Comparison of ENCODE assay signal across 20 cellular contexts in genomic region chr15:83304861-83305661, GRCh38. TPM values are rescaled to one million over a fixed set of nuclear protein-coding genes. Genes with fewer than 3 reads are reported as not detected.
DNase-seq lines count a peak whose midpoint lies in the region; ATAC-seq and TF ChIP-seq lines count a peak whose summit lies in the region.
"Had no signal": no experiment of that assay in that cellular context is flagged by ENCODE, and none has a peak within 500 bp of the region (broad histone marks: within the 10 kb centered on the region; RNA-seq: fewer than 3 reads in every experiment).

No MANE protein-coding gene starts in this region.

- DNase-seq in ELR (ENCODE audit: low read depth) (peak; percentile 50), RWPE2 (ENCODE audit: low spot score) (peak; percentile 90), fibroblast of lung (ENCODE audit: low read depth in 2 of 2) (peak in 1 of 2 donors; percentile 51), omental fat pad (ENCODE audit: low spot score) (no peak), NAMALWA (ENCODE audit: low spot score) (no peak), Karpas-422 (no peak), DMS 273 treated with DMSO at 0.1 percent for 48 hours (lab: John Stamatoyannopoulos, UW) (no peak), midbrain (lab: John Stamatoyannopoulos, UW) (no peak)
- DNase-seq: ACHN; activated CD4-positive, CD25-positive, alpha-beta regulatory T cell treated with anti-CD3 and anti-CD28 coated beads, Interleukin-2, amount 50 U/mL, for 72 hours; activated gamma-delta T cell; CD8-positive, alpha-beta memory T cell; heart left ventricle; NCI-H1436; NCI-H2227 treated with DMSO at 0.1 percent for 48 hours; posterior cingulate gyrus; stimulated activated CD4-positive, alpha-beta T cell treated with anti-CD3 and anti-CD28 coated beads, Interleukin-12 subunit alpha, Interleukin-12 subunit beta, amount 100 ng/mL, for 4 hours; uterus had no signal

- no peaks in the 10 kb centered on the region for H3K9me3 ChIP-seq in RWPE2 (ENCODE audit: severe bottlenecking)
- no peaks in the 10 kb centered on the region for H3K9me3 ChIP-seq in fibroblast of lung (ENCODE audit: control insufficient read depth, insufficient read depth, low read depth, low read length)
- no peaks in the 10 kb centered on the region for H3K9me3 ChIP-seq in Karpas-422 (ENCODE audit: low read length)
- H3K9me3 ChIP-seq: SJCRH30, uterus had no signal

- H3K9me2 ChIP-seq in Karpas-422 (replicated peaks; ENCODE audit: insufficient read depth, low read length) = no peaks in the 10 kb centered on the region

- H3K79me2 ChIP-seq in fibroblast of lung (ENCODE audit: control insufficient read depth, insufficient read depth, low read length) (no peaks in the 10 kb centered on the region), Karpas-422 (ENCODE audit: low read length) (no peaks in the 10 kb centered on the region)

- no peak overlapping the region for H3K9ac ChIP-seq in fibroblast of lung (ENCODE audit: insufficient read depth, low read length)
- H3K9ac ChIP-seq in Karpas-422 (ENCODE audit: low read length) = no peak overlapping the region

- H2AFZ ChIP-seq in fibroblast of lung (ENCODE audit: low read length) (peak overlapping the region; percentile 40), Karpas-422 (ENCODE audit: low read length) (no peak overlapping the region)

- TF ChIP-seq CTCF in RWPE2 (IDR thresholded peaks at IDR 0.05; ENCODE audit: poor library complexity, severe bottlenecking) (no peak), fibroblast of lung (conservative IDR thresholded peaks at IDR 0.05 in 1 of 2, IDR thresholded peaks at IDR 0.05 in 1 of 2; ENCODE audit: low read depth in 1 of 2, low read length in 2 of 2) (no peak), omental fat pad (IDR thresholded peaks at IDR 0.05) (no peak)

- H3K4me3 ChIP-seq in RWPE2 (ENCODE audit: severe bottlenecking) (no peak overlapping the region), fibroblast of lung (replicated peaks in 1 of 4; ENCODE audit: control extremely low read depth in 1 of 4, insufficient read depth in 1 of 4, low read depth in 3 of 4, low read length in 4 of 4) (no peak overlapping the region), Karpas-422 (ENCODE audit: low read length) (no peak overlapping the region)
- H3K4me3 ChIP-seq: heart left ventricle, uterus had no signal

- H3K4me1 ChIP-seq in RWPE2 (ENCODE audit: insufficient read depth, poor library complexity, severe bottlenecking) (peaks cover 36% of the 10 kb centered on the region), fibroblast of lung (ENCODE audit: control insufficient read depth, extremely low read depth, insufficient read depth, low read length) (peaks cover 12% of the 10 kb centered on the region), Karpas-422 (ENCODE audit: low read length) (no peaks in the 10 kb centered on the region)
- H3K4me1 ChIP-seq: uterus had no signal

- H3K27me3 ChIP-seq in RWPE2 (ENCODE audit: insufficient read depth, poor library complexity, severe bottlenecking) (no peaks in the 10 kb centered on the region), fibroblast of lung (ENCODE audit: control insufficient read depth, insufficient read depth, low read length) (no peaks in the 10 kb centered on the region), Karpas-422 (ENCODE audit: low read length) (no peaks in the 10 kb centered on the region)
- H3K27me3 ChIP-seq: SJCRH30 had no signal

- peak overlapping the region; percentile 69 for H3K4me2 ChIP-seq in fibroblast of lung (ENCODE audit: extremely low read depth, insufficient read depth, low read length)
- H3K4me2 ChIP-seq in Karpas-422 (ENCODE audit: low read depth, low read length, poor library complexity, severe bottlenecking) = no peak overlapping the region

- ATAC-seq in RWPE2 (ENCODE audit: low read depth) (peak; percentile 87), omental fat pad (ENCODE audit: low FRiP score) (peak; percentile 83)
- ATAC-seq: heart left ventricle had no signal

- H4K20me1 ChIP-seq in fibroblast of lung (ENCODE audit: control insufficient read depth, extremely low read depth, insufficient read depth, low read length) = no peaks in the 10 kb centered on the region
- no peaks in the 10 kb centered on the region for H4K20me1 ChIP-seq in Karpas-422 (ENCODE audit: insufficient read depth, low read depth, low read length)

- no peaks in the 10 kb centered on the region for H3K36me3 ChIP-seq in RWPE2 (ENCODE audit: low read depth)
- no peaks in the 10 kb centered on the region for H3K36me3 ChIP-seq in fibroblast of lung (ENCODE audit: control insufficient read depth, insufficient read depth, low read length)
- H3K36me3 ChIP-seq in Karpas-422 (ENCODE audit: insufficient read depth, low read length) = no peaks in the 10 kb centered on the region
- H3K36me3 ChIP-seq: heart left ventricle, SJCRH30, uterus had no signal

- peak overlapping the region; percentile 97 for H3K27ac ChIP-seq in RWPE2 (ENCODE audit: poor library complexity, severe bottlenecking)
- no peak overlapping the region for H3K27ac ChIP-seq in fibroblast of lung (ENCODE audit: insufficient read depth, low read length)
- H3K27ac ChIP-seq in Karpas-422 (ENCODE audit: low read length) = no peak overlapping the region
- H3K27ac ChIP-seq: heart left ventricle, HL-60, SJCRH30, uterus had no signal

RNA-seq across cellular contexts. Expression of gene BNC1, which starts 20.6 kb away (rescaled TPM):
- total RNA-seq in fibroblast of lung (7.7 and 14.2 TPM in 2 replicates), omental fat pad (10 to 100 TPM in 3 of 4 donors, 1 to 10 TPM in 1; 1.1 to 73.0 (median 35.6) TPM)
- polyA plus RNA-seq in fibroblast of lung = 5.7 and 14.8 TPM in 2 replicates
- polyA plus RNA-seq in fibroblast of lung (2012) = 3.1 and 8.1 TPM in 2 replicates
- 7.0 and 26.2 TPM in 2 replicates for polyA minus RNA-seq in fibroblast of lung (ENCODE audit: low replicate concordance)
- total RNA-seq in Karpas-422 (2014; rRNA removed; shearing (Covaris generic); ENCODE audit: low replicate concordance) = not detected in 2 replicates
- total RNA-seq: CD8-positive, alpha-beta memory T cell; SJCRH30 had no signal
- polyA plus RNA-seq: CD8-positive, alpha-beta memory T cell had no signal

Comparison
In these comparisons a context has a peak if more than half of its experiments do, and no peak if none do; other contexts are left out.
1. DNase-seq: peak in ELR (single experiment) and RWPE2 (single experiment); none in omental fat pad (single experiment), NAMALWA (single experiment), Karpas-422 (single experiment), DMS 273 treated with DMSO at 0.1 percent for 48 hours (single experiment) and midbrain (single experiment).